In genomic region chr3:37770938-37771918, GRCh38 we compare ENCODE assay signal across 11 cellular contexts.
DNase-seq lines count a peak whose midpoint lies in the region; ATAC-seq lines count a peak whose summit lies in the region.
"Had no signal": no experiment of that assay in that cellular context is flagged by ENCODE, and none has a peak within 500 bp of the region (broad histone marks: within the 10 kb centered on the region; RNA-seq: fewer than 3 reads in every experiment).

No MANE protein-coding gene starts in this region.

- peak; percentile 5 for DNase-seq in NCI-H748 (lab: John Stamatoyannopoulos, UW; ENCODE audit: unreplicated experiment)
- no peak for DNase-seq in NCI-H748 treated with DMSO at 0.1 percent for 48 hours (lab: John Stamatoyannopoulos, UW)
- DNase-seq in Right ventricle myocardium inferior (ENCODE audit: missing footprints), result peak; percentile 76
- peak; percentile 32 for DNase-seq in mucosa of gallbladder (ENCODE audit: low spot score)
- no peak for DNase-seq in NCI-H1930 (lab: John Stamatoyannopoulos, UW)
- no peak for DNase-seq in epidermal melanocyte (ENCODE audit: insufficient read length, low spot score)
- DNase-seq in activated CD8-positive, alpha-beta memory T cell treated with anti-CD3 and anti-CD28 coated beads for 24 hours, result no peak
- DNase-seq: cortex of kidney, NCI-H1105 treated with DMSO at 0.1 percent for 48 hours had no signal

- peak; percentile 85 for ATAC-seq in Right ventricle myocardium inferior
- no peak for ATAC-seq in activated CD4-positive, CD25-positive, alpha-beta regulatory T cell treated with anti-CD3 and anti-CD28 coated beads, Interleukin-2, amount 50 U/mL, for 24 hours
- ATAC-seq: A549 had no signal

- intact Hi-C loops in Right ventricle myocardium inferior (cut with DNase I), result loop anchor here (10.0 kb wide), 1 partner anchor 236 kb away; no protein-coding TSS in a partner anchor

Comparison
In these comparisons a context has a peak if more than half of its experiments do, and no peak if none do; other contexts are left out.
1. DNase-seq: peak in NCI-H748 (single experiment), Right ventricle myocardium inferior (single experiment) and mucosa of gallbladder (single experiment); none in NCI-H748 treated with DMSO at 0.1 percent for 48 hours (single experiment), NCI-H1930 (0 of 2), epidermal melanocyte (single experiment) and activated CD8-positive, alpha-beta memory T cell treated with anti-CD3 and anti-CD28 coated beads for 24 hours (single experiment).